1 cellular context compared by ENCODE assay signal in genomic region chr10:71973777-71974488, GRCh38.
TF ChIP-seq lines count a peak whose summit lies in the region.

No MANE protein-coding gene starts in this region.

TF ChIP-seq in GM12878, 131 proteins besides CTCF, POLR2A, EP300 and RAD21 (continued from another document):
- TF ChIP-seq NR2C2 (IDR thresholded peaks at IDR 0.05; ENCODE audit: borderline replicate concordance, control insufficient read depth, insufficient read length, low read depth) (no peak), MXI1 (IDR thresholded peaks at IDR 0.05; ENCODE audit: low read depth, low read length) (no peak), NR2F1 (conservative IDR thresholded peaks at IDR 0.05) (no peak), CBFB (IDR thresholded peaks at IDR 0.05; ENCODE audit: low read depth) (no peak), FOXK2 (IDR thresholded peaks at IDR 0.05) (no peak), ZBTB40 (IDR thresholded peaks at IDR 0.05; ENCODE audit: borderline replicate concordance) (no peak), WRNIP1 (IDR thresholded peaks at IDR 0.05; ENCODE audit: borderline replicate concordance, low read depth, low read length) (no peak), PRDM15 (CRISPR knock-in tag; IDR thresholded peaks at IDR 0.05) (no peak), NFXL1 (IDR thresholded peaks at IDR 0.05; ENCODE audit: borderline replicate concordance) (no peak), CHD2 (IDR thresholded peaks at IDR 0.05; ENCODE audit: borderline replicate concordance, low read depth, low read length) (no peak), SMAD1 (IDR thresholded peaks at IDR 0.05; ENCODE audit: low read depth, partially characterized antibody) (no peak), NRF1 (conservative IDR thresholded peaks at IDR 0.05; ENCODE audit: low read depth, low read length) (no peak), ZBTB33 (IDR thresholded peaks at IDR 0.05) (no peak), ZNF24 (IDR thresholded peaks at IDR 0.05) (no peak)
- TF ChIP-seq, protein P1, sequence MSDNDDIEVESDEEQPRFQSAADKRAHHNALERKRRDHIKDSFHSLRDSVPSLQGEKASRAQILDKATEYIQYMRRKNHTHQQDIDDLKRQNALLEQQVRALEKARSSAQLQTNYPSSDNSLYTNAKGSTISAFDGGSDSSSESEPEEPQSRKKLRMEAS (IDR thresholded peaks at IDR 0.05; ENCODE audit: low read depth, low read length) = no peak
- TF ChIP-seq, protein P2, sequence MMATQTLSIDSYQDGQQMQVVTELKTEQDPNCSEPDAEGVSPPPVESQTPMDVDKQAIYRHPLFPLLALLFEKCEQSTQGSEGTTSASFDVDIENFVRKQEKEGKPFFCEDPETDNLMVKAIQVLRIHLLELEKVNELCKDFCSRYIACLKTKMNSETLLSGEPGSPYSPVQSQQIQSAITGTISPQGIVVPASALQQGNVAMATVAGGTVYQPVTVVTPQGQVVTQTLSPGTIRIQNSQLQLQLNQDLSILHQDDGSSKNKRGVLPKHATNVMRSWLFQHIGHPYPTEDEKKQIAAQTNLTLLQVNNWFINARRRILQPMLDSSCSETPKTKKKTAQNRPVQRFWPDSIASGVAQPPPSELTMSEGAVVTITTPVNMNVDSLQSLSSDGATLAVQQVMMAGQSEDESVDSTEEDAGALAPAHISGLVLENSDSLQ (IDR thresholded peaks at IDR 0.05) = no peak
